2 cellular contexts compared by ENCODE assay signal in the genomic region with DNA sequence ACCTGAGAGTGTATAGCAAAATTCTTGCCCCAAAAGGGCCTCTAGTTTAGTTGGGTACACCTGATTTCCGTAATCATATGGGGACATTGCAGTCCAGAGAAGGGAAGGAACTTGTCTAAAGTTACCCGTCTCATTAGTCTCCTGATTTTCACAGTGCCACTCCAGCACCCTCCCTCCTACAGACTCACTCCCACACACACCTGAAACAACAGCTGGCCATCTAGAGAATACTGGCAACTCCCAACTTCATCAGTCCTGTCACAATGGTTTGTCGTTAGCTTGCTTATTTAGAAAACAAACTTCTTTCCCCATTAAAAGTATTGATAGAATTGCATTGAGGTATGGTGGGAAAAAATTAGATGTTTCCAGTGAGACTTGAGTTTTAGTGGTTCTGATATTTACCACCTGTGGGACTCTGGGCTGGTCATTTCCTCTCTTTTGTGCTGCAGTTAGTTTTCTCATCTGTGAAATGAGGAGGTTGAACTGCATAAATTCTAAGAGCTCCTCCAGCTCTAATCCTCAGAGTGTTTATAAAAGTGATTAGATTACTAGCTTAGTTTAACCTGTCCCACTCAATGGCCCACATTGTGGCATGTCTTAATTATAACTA.
TF ChIP-seq lines count a peak whose summit lies in the region.

No MANE protein-coding gene starts in this region.

TF ChIP-seq in HCT116, 20 proteins besides CTCF, POLR2A, EP300 and RAD21:
- TF ChIP-seq FOSL1 (IDR thresholded peaks at IDR 0.05; ENCODE audit: low read depth): no peak
- TF ChIP-seq YY1 (IDR thresholded peaks at IDR 0.05; ENCODE audit: extremely low read depth, insufficient replicate concordance, low read depth, low read length): no peak
- TF ChIP-seq ZBTB33 (IDR thresholded peaks at IDR 0.05; ENCODE audit: extremely low read depth, insufficient replicate concordance, low read length): no peak
- TF ChIP-seq SIN3A (IDR thresholded peaks at IDR 0.05; ENCODE audit: low read depth): no peak
- TF ChIP-seq EZH2phosphoT487 (IDR thresholded peaks at IDR 0.05; ENCODE audit: borderline replicate concordance): no peak
- TF ChIP-seq ZFX (IDR thresholded peaks at IDR 0.05): no peak
- no peak for TF ChIP-seq JUND (IDR thresholded peaks at IDR 0.05)
- TF ChIP-seq SRF (IDR thresholded peaks at IDR 0.05; ENCODE audit: low read depth): no peak
- TF ChIP-seq ELF1 (IDR thresholded peaks at IDR 0.05; ENCODE audit: borderline replicate concordance, low read depth): no peak
- TF ChIP-seq REST (IDR thresholded peaks at IDR 0.05; ENCODE audit: low read depth): no peak
- no peak for TF ChIP-seq EZH2 (IDR thresholded peaks at IDR 0.05)
- no peak for TF ChIP-seq EGR1 (IDR thresholded peaks at IDR 0.05; ENCODE audit: low read depth)

TF ChIP-seq in liver, 16 proteins besides CTCF, POLR2A, EP300 and RAD21:
- TF ChIP-seq GABPA (IDR thresholded peaks at IDR 0.05 in 1 of 2, conservative IDR thresholded peaks at IDR 0.05 in 1 of 2): no peak
- TF ChIP-seq HNF4G (IDR thresholded peaks at IDR 0.05): no peak
- TF ChIP-seq ZBTB33 (IDR thresholded peaks at IDR 0.05): no peak
- no peak for TF ChIP-seq SP1 (IDR thresholded peaks at IDR 0.05)
- TF ChIP-seq HNF4A (conservative IDR thresholded peaks at IDR 0.05): no peak
- TF ChIP-seq FOXA1 (IDR thresholded peaks at IDR 0.05): no peak
- TF ChIP-seq JUND (IDR thresholded peaks at IDR 0.05): no peak
- TF ChIP-seq, protein P1, sequence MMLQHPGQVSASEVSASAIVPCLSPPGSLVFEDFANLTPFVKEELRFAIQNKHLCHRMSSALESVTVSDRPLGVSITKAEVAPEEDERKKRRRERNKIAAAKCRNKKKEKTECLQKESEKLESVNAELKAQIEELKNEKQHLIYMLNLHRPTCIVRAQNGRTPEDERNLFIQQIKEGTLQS (IDR thresholded peaks at IDR 0.05): no peak
- no peak for TF ChIP-seq YY1 (IDR thresholded peaks at IDR 0.05)
- TF ChIP-seq FOXA2 (IDR thresholded peaks at IDR 0.05): no peak
- TF ChIP-seq, protein P2, sequence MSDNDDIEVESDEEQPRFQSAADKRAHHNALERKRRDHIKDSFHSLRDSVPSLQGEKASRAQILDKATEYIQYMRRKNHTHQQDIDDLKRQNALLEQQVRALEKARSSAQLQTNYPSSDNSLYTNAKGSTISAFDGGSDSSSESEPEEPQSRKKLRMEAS (IDR thresholded peaks at IDR 0.05): no peak
- TF ChIP-seq EGR1 (IDR thresholded peaks at IDR 0.05; ENCODE audit: low read depth in 2 of 2): no peak
- no peak for TF ChIP-seq RXRA (IDR thresholded peaks at IDR 0.05)
- TF ChIP-seq REST (IDR thresholded peaks at IDR 0.05): no peak
- TF ChIP-seq NR2F2 (IDR thresholded peaks at IDR 0.05): no peak
- TF ChIP-seq TAF1 (conservative IDR thresholded peaks at IDR 0.05): no peak
